39 cellular contexts compared by ENCODE assay signal in genomic region chr1:152861374-152861773, GRCh38. TPM values are rescaled to one million over a fixed set of nuclear protein-coding genes. Genes with fewer than 3 reads are reported as not detected.
"Had no signal": no experiment of that assay in that cellular context is flagged by ENCODE, and none has a peak within 500 bp of the region (broad histone marks: within the 10 kb centered on the region; RNA-seq: fewer than 3 reads in every experiment).

No MANE protein-coding gene starts in this region.

- H3K4me3 ChIP-seq: MG63 had no signal

- H3K27me3 ChIP-seq: MG63 had no signal

- H3K27ac ChIP-seq: KMS-11 had no signal

- DNase-seq: Karpas-422, Kasumi-1, KBM-7, KG1, MG63, MM.1S, MV-4-11, NCI-H1048, NCI-H1092, NCI-H1092 treated with DMSO at 0.1 percent for 48 hours, NCI-H1105, NCI-H1105 treated with DMSO at 0.1 percent for 48 hours, NCI-H1417, NCI-H1417 treated with DMSO at 0.1 percent for 48 hours, NCI-H1436, NCI-H1436 treated with DMSO at 0.1 percent for 48 hours, NCI-H146, NCI-H1694, NCI-H1694 treated with DMSO at 0.1 percent for 48 hours, NCI-H187, NCI-H187 treated with DMSO at 0.1 percent for 48 hours, NCI-H1930, NCI-H2029, NCI-H2029 treated with DMSO at 0.1 percent for 48 hours, NCI-H2081, NCI-H2081 treated with DMSO at 0.1 percent for 48 hours, NCI-H2107, NCI-H2171, NCI-H2171 treated with DMSO at 0.1 percent for 48 hours, NCI-H2227 treated with DMSO at 0.1 percent for 48 hours, NCI-H226, NCI-H345, NCI-H446, NCI-H446 treated with DMSO at 0.1 percent for 48 hours had no signal

- H3K36me3 ChIP-seq: MG63 had no signal

- H3K9me3 ChIP-seq: MG63 had no signal

- H3K4me2 ChIP-seq: KMS-11 had no signal

- H3K9ac ChIP-seq: KMS-11 had no signal

RNA-seq across cellular contexts. Expression of gene LCE7A, which starts 1.6 kb away (rescaled TPM):
- total RNA-seq: LHCN-M2, M059J, MCF 10A, NCI-H460 had no signal

RNA-seq across cellular contexts. Expression of gene SMCP, which starts 16.7 kb away (rescaled TPM):
- total RNA-seq: LHCN-M2, M059J, MCF 10A, NCI-H460 had no signal

RNA-seq across cellular contexts. Expression of gene LCE6A, which starts 18.7 kb away (rescaled TPM):
- total RNA-seq: LHCN-M2, M059J, MCF 10A, NCI-H460 had no signal

RNA-seq across cellular contexts. Expression of gene LCE1A, which starts 34.1 kb away (rescaled TPM):
- total RNA-seq: LHCN-M2, M059J, MCF 10A, NCI-H460 had no signal

RNA-seq across cellular contexts. Expression of gene IVL, which starts 47.0 kb away (rescaled TPM):
- total RNA-seq: LHCN-M2, M059J, NCI-H460 had no signal
